Comparison of ENCODE assay signal across 10 cellular contexts in genomic region chr17:18977646-18978045, GRCh38. TPM values are rescaled to one million over a fixed set of nuclear protein-coding genes. Genes with fewer than 3 reads are reported as not detected.
"Had no signal": no experiment of that assay in that cellular context is flagged by ENCODE, and none has a peak within 500 bp of the region (broad histone marks: within the 10 kb centered on the region; RNA-seq: fewer than 3 reads in every experiment).

No MANE protein-coding gene starts in this region.

- H3K27me3 Mint-ChIP-seq: IgD-negative memory B cell had no signal

- FAIRE-seq: H1, H54, HTR-8/SVneo had no signal

- H3K4me1 Mint-ChIP-seq: IgD-negative memory B cell had no signal

- H2AFZ ChIP-seq: GM23338 had no signal

- DNase-seq: H9, HCEC 1CT, KBM-7 had no signal

- H3K9me3 Mint-ChIP-seq: GM23338, H9, IgD-negative memory B cell had no signal

- H3K27ac Mint-ChIP-seq: GM23338, H9, IgD-negative memory B cell had no signal

- ATAC-seq: GM23338 had no signal

- H3K9ac ChIP-seq: KMS-11 had no signal

- H3K27ac ChIP-seq: KMS-11 had no signal

- H3K4me2 ChIP-seq: GM23338, KMS-11 had no signal

- H3K4me3 ChIP-seq: GM23338 had no signal

- H3K4me3 Mint-ChIP-seq: GM23338, H9, IgD-negative memory B cell had no signal

RNA-seq across cellular contexts. Expression of gene SLC5A10, which starts 25.7 kb away (rescaled TPM):
- total RNA-seq: H9, HT-29 had no signal
- polyA plus RNA-seq: GM23338 had no signal
